Comparison of ENCODE assay signal across 1 cellular context in the genomic region with DNA sequence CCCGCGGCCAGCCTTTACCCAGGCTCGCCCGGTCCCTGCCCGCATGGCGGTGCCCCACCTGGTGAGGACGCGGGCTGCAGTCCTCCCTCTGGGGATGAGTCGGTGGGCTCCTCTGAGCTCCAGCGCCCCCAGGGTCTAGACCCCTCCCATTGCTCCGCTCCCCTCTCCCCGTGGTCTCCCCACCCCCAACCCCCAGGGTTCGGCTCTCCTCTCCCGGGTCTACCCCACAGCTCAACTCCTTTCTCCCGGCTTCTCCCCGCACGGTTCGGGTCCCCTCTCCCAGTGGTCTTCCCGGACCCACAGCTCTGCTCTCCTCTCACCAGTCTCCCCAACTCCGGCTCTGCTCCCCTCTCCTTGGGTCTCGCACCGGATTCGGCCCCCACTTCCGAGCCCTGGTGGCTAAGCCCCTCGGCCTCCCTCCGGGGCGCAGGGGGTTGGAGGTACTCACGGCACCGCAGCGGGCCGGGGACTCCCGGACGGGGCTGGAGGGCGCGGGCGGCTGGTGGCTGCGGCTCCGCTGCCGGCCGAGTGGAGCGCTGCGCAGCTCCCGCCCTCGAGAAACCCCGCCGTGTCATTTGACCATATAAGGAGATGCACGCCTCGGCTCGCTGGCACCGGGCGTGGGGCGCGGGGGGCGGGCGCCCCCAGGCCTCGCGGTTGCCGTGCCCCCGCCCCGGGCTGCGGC.
A peak's percentile ranks its signal among the peaks of the same experiment; 100 is the strongest.
TF ChIP-seq lines count a peak whose summit lies in the region.

A gene with protein sequence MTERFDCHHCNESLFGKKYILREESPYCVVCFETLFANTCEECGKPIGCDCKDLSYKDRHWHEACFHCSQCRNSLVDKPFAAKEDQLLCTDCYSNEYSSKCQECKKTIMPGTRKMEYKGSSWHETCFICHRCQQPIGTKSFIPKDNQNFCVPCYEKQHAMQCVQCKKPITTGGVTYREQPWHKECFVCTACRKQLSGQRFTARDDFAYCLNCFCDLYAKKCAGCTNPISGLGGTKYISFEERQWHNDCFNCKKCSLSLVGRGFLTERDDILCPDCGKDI (minus strand): TSS at position 530 of the 685 bp plus-strand sequence. CDS start 12,535 bp downstream, outside the sequence.

TF ChIP-seq in HepG2, 621 proteins besides CTCF, POLR2A, EP300 and RAD21 (continued from another document and continues in another):
- TF ChIP-seq, protein P1, sequence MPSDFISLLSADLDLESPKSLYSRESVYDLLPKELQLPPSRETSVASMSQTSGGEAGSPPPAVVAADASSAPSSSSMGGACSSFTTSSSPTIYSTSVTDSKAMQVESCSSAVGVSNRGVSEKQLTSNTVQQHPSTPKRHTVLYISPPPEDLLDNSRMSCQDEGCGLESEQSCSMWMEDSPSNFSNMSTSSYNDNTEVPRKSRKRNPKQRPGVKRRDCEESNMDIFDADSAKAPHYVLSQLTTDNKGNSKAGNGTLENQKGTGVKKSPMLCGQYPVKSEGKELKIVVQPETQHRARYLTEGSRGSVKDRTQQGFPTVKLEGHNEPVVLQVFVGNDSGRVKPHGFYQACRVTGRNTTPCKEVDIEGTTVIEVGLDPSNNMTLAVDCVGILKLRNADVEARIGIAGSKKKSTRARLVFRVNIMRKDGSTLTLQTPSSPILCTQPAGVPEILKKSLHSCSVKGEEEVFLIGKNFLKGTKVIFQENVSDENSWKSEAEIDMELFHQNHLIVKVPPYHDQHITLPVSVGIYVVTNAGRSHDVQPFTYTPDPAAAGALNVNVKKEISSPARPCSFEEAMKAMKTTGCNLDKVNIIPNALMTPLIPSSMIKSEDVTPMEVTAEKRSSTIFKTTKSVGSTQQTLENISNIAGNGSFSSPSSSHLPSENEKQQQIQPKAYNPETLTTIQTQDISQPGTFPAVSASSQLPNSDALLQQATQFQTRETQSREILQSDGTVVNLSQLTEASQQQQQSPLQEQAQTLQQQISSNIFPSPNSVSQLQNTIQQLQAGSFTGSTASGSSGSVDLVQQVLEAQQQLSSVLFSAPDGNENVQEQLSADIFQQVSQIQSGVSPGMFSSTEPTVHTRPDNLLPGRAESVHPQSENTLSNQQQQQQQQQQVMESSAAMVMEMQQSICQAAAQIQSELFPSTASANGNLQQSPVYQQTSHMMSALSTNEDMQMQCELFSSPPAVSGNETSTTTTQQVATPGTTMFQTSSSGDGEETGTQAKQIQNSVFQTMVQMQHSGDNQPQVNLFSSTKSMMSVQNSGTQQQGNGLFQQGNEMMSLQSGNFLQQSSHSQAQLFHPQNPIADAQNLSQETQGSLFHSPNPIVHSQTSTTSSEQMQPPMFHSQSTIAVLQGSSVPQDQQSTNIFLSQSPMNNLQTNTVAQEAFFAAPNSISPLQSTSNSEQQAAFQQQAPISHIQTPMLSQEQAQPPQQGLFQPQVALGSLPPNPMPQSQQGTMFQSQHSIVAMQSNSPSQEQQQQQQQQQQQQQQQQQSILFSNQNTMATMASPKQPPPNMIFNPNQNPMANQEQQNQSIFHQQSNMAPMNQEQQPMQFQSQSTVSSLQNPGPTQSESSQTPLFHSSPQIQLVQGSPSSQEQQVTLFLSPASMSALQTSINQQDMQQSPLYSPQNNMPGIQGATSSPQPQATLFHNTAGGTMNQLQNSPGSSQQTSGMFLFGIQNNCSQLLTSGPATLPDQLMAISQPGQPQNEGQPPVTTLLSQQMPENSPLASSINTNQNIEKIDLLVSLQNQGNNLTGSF (CRISPR knock-in tag; IDR thresholded peaks at IDR 0.05), result no peak
- TF ChIP-seq CENPX (CRISPR knock-in tag; IDR thresholded peaks at IDR 0.05) (no peak), ARID2 (CRISPR knock-in tag; IDR thresholded peaks at IDR 0.05; ENCODE audit: borderline replicate concordance) (no peak), ZNF644 (CRISPR knock-in tag; IDR thresholded peaks at IDR 0.05; ENCODE audit: low read depth) (no peak), MAFK (conservative IDR thresholded peaks at IDR 0.05 in 1 of 2, IDR thresholded peaks at IDR 0.05 in 1 of 2; ENCODE audit: low read length in 2 of 2) (no peak), SP140L (CRISPR knock-in tag; IDR thresholded peaks at IDR 0.05; ENCODE audit: borderline replicate concordance) (no peak), BORCS8-MEF2B (CRISPR knock-in tag; IDR thresholded peaks at IDR 0.05) (peak; percentile 29; the same call in 1 of the 2 replicates), GATAD1 (CRISPR knock-in tag; IDR thresholded peaks at IDR 0.05) (no peak), MEIS1 (CRISPR knock-in tag; IDR thresholded peaks at IDR 0.05; ENCODE audit: borderline replicate concordance) (no peak), ZNF33B (CRISPR knock-in tag; IDR thresholded peaks at IDR 0.05) (no peak), PTBP1 (IDR thresholded peaks at IDR 0.05; ENCODE audit: low read depth, low read length, poor library complexity, severe bottlenecking) (no peak), SMC3 (IDR thresholded peaks at IDR 0.05; ENCODE audit: low read length) (no peak), CHD4 (IDR thresholded peaks at IDR 0.05; ENCODE audit: borderline replicate concordance, low read length) (no peak), ZNF232 (CRISPR knock-in tag; IDR thresholded peaks at IDR 0.05; ENCODE audit: borderline replicate concordance) (no peak), SRSF4 (IDR thresholded peaks at IDR 0.05; ENCODE audit: low read depth, low read length, poor library complexity, severe bottlenecking) (no peak), SNRNP70 (IDR thresholded peaks at IDR 0.05; ENCODE audit: low read depth, low read length) (no peak), KDM4B (CRISPR knock-in tag; IDR thresholded peaks at IDR 0.05) (no peak), ARNT2 (CRISPR knock-in tag; IDR thresholded peaks at IDR 0.05; ENCODE audit: low read depth) (peak; percentile 79), SIX4 (CRISPR knock-in tag; IDR thresholded peaks at IDR 0.05) (no peak), ZNF879 (CRISPR knock-in tag; IDR thresholded peaks at IDR 0.05) (no peak), MED8 (CRISPR knock-in tag; IDR thresholded peaks at IDR 0.05; ENCODE audit: insufficient replicate concordance) (no peak), SMARCE1 (IDR thresholded peaks at IDR 0.05; ENCODE audit: borderline replicate concordance) (no peak), SNAPC2 (CRISPR knock-in tag; IDR thresholded peaks at IDR 0.05) (no peak), ZNF816 (CRISPR knock-in tag; IDR thresholded peaks at IDR 0.05; ENCODE audit: borderline replicate concordance) (no peak), ZKSCAN1 (IDR thresholded peaks at IDR 0.05; ENCODE audit: low read length) (no peak), POLR2AphosphoS5 (IDR thresholded peaks at IDR 0.05; ENCODE audit: low read depth, low read length) (peak; percentile 41; the same call in 1 of the 2 replicates), ZNF253 (CRISPR knock-in tag; IDR thresholded peaks at IDR 0.05; ENCODE audit: borderline replicate concordance) (no peak)
- TF ChIP-seq, protein P2, sequence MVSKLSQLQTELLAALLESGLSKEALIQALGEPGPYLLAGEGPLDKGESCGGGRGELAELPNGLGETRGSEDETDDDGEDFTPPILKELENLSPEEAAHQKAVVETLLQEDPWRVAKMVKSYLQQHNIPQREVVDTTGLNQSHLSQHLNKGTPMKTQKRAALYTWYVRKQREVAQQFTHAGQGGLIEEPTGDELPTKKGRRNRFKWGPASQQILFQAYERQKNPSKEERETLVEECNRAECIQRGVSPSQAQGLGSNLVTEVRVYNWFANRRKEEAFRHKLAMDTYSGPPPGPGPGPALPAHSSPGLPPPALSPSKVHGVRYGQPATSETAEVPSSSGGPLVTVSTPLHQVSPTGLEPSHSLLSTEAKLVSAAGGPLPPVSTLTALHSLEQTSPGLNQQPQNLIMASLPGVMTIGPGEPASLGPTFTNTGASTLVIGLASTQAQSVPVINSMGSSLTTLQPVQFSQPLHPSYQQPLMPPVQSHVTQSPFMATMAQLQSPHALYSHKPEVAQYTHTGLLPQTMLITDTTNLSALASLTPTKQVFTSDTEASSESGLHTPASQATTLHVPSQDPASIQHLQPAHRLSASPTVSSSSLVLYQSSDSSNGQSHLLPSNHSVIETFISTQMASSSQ (IDR thresholded peaks at IDR 0.05; ENCODE audit: low read depth), result no peak
- TF ChIP-seq, protein P2 (CRISPR knock-in tag; IDR thresholded peaks at IDR 0.05; ENCODE audit: borderline replicate concordance), result no peak
- TF ChIP-seq, protein P3, sequence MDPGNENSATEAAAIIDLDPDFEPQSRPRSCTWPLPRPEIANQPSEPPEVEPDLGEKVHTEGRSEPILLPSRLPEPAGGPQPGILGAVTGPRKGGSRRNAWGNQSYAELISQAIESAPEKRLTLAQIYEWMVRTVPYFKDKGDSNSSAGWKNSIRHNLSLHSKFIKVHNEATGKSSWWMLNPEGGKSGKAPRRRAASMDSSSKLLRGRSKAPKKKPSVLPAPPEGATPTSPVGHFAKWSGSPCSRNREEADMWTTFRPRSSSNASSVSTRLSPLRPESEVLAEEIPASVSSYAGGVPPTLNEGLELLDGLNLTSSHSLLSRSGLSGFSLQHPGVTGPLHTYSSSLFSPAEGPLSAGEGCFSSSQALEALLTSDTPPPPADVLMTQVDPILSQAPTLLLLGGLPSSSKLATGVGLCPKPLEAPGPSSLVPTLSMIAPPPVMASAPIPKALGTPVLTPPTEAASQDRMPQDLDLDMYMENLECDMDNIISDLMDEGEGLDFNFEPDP (CRISPR knock-in tag; conservative IDR thresholded peaks at IDR 0.05), result no peak
- TF ChIP-seq, protein P4, sequence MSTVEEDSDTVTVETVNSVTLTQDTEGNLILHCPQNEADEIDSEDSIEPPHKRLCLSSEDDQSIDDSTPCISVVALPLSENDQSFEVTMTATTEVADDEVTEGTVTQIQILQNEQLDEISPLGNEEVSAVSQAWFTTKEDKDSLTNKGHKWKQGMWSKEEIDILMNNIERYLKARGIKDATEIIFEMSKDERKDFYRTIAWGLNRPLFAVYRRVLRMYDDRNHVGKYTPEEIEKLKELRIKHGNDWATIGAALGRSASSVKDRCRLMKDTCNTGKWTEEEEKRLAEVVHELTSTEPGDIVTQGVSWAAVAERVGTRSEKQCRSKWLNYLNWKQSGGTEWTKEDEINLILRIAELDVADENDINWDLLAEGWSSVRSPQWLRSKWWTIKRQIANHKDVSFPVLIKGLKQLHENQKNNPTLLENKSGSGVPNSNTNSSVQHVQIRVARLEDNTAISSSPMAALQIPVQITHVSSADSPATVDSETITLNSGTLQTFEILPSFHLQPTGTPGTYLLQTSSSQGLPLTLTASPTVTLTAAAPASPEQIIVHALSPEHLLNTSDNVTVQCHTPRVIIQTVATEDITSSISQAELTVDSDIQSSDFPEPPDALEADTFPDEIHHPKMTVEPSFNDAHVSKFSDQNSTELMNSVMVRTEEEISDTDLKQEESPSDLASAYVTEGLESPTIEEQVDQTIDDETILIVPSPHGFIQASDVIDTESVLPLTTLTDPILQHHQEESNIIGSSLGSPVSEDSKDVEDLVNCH (CRISPR knock-in tag; IDR thresholded peaks at IDR 0.05), result no peak
- TF ChIP-seq, protein P5, sequence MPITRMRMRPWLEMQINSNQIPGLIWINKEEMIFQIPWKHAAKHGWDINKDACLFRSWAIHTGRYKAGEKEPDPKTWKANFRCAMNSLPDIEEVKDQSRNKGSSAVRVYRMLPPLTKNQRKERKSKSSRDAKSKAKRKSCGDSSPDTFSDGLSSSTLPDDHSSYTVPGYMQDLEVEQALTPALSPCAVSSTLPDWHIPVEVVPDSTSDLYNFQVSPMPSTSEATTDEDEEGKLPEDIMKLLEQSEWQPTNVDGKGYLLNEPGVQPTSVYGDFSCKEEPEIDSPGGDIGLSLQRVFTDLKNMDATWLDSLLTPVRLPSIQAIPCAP (CRISPR knock-in tag; IDR thresholded peaks at IDR 0.05; ENCODE audit: low read depth), result no peak
- TF ChIP-seq, protein P6, sequence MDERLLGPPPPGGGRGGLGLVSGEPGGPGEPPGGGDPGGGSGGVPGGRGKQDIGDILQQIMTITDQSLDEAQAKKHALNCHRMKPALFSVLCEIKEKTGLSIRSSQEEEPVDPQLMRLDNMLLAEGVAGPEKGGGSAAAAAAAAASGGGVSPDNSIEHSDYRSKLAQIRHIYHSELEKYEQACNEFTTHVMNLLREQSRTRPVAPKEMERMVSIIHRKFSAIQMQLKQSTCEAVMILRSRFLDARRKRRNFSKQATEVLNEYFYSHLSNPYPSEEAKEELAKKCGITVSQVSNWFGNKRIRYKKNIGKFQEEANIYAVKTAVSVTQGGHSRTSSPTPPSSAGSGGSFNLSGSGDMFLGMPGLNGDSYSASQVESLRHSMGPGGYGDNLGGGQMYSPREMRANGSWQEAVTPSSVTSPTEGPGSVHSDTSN (CRISPR knock-in tag; IDR thresholded peaks at IDR 0.05), result no peak
- TF ChIP-seq, protein P7, sequence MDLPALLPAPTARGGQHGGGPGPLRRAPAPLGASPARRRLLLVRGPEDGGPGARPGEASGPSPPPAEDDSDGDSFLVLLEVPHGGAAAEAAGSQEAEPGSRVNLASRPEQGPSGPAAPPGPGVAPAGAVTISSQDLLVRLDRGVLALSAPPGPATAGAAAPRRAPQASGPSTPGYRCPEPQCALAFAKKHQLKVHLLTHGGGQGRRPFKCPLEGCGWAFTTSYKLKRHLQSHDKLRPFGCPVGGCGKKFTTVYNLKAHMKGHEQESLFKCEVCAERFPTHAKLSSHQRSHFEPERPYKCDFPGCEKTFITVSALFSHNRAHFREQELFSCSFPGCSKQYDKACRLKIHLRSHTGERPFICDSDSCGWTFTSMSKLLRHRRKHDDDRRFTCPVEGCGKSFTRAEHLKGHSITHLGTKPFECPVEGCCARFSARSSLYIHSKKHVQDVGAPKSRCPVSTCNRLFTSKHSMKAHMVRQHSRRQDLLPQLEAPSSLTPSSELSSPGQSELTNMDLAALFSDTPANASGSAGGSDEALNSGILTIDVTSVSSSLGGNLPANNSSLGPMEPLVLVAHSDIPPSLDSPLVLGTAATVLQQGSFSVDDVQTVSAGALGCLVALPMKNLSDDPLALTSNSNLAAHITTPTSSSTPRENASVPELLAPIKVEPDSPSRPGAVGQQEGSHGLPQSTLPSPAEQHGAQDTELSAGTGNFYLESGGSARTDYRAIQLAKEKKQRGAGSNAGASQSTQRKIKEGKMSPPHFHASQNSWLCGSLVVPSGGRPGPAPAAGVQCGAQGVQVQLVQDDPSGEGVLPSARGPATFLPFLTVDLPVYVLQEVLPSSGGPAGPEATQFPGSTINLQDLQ (CRISPR knock-in tag; IDR thresholded peaks at IDR 0.05), result no peak
- TF ChIP-seq, protein P8, sequence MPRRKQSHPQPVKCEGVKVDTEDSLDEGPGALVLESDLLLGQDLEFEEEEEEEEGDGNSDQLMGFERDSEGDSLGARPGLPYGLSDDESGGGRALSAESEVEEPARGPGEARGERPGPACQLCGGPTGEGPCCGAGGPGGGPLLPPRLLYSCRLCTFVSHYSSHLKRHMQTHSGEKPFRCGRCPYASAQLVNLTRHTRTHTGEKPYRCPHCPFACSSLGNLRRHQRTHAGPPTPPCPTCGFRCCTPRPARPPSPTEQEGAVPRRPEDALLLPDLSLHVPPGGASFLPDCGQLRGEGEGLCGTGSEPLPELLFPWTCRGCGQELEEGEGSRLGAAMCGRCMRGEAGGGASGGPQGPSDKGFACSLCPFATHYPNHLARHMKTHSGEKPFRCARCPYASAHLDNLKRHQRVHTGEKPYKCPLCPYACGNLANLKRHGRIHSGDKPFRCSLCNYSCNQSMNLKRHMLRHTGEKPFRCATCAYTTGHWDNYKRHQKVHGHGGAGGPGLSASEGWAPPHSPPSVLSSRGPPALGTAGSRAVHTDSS (CRISPR knock-in tag; conservative IDR thresholded peaks at IDR 0.05), result no peak
